ENCODE assay signal across 8 cellular contexts in the genomic region with DNA sequence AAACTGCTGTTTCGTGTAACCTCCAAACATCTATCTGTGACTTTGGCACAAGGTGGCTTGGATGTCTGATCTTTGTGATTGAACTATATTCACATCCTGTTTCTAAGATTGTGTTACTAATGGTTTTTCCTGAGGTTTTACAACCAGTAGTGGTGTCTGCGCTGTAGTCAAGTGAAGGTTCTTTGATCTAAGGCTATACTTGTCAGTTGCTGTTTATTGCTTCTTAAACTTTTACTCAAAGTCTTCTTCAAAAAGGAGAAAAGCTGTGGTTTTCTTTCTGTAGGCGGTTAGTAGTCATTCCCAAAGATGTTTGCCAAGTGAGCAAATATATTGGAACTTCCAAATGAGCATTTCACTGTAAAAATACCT. TPM values are rescaled to one million over a fixed set of nuclear protein-coding genes. Genes with fewer than 3 reads are reported as not detected.
DNase-seq lines count a peak whose midpoint lies in the region; ATAC-seq, FAIRE-seq and TF ChIP-seq lines count a peak whose summit lies in the region.

No MANE protein-coding gene starts in this region.

- intact Hi-C loops in heart left ventricle (cut with DNase I) = loop anchor here in 5 of 10 donors (1.0 to 5.0 kb wide), 5 partner anchors 52 to 373 kb away; a partner anchor contains a TSS
- intact Hi-C loops in Right ventricle myocardium superior (cut with DNase I) = loop anchor here (5.0 kb wide), 1 partner anchor 52 kb away; a partner anchor contains a TSS
- intact Hi-C loops in HepG2 (cut with micrococcal nuclease; ENCODE audit: unreplicated experiment) = no loop called here

- DNase-seq in heart left ventricle = no peak
- DNase-seq in Right ventricle myocardium superior = no peak
- DNase-seq in HepG2 (ENCODE audit: low spot score) = no peak
- DNase-seq in tibial nerve (ENCODE audit: low spot score in 2 of 2) = no peak
- no peak for DNase-seq in NCI-H2029 (lab: John Stamatoyannopoulos, UW)
- no peak for DNase-seq in midbrain (lab: John Stamatoyannopoulos, UW)
- no peak for DNase-seq in SIG-M5 (lab: John Stamatoyannopoulos, UW)

- H4K20me1 ChIP-seq in HepG2 (ENCODE audit: insufficient read depth, low read length) = no peaks in the 10 kb centered on the region

- peak overlapping the region; percentile 75 for H2AFZ ChIP-seq in HepG2 (ENCODE audit: low read length)

- H3K9me3 ChIP-seq in heart left ventricle (no peaks in the 10 kb centered on the region), HepG2 (ENCODE audit: low read length) (no peaks in the 10 kb centered on the region), tibial nerve (no peaks in the 10 kb centered on the region)

- H3K27me3 ChIP-seq in heart left ventricle (no peaks in the 10 kb centered on the region), HepG2 (ENCODE audit: control insufficient read depth in 1 of 2, insufficient read depth in 2 of 2, low read length in 2 of 2) (peaks cover 0 to under 1% of the 10 kb centered on the region in 2 experiments; a peak in 1 of 5 replicates), tibial nerve (no peaks in the 10 kb centered on the region)

- H3K4me2 ChIP-seq in HepG2 (ENCODE audit: low read depth, low read length) = peak overlapping the region; percentile 98

- TF ChIP-seq EP300 in HepG2 (IDR thresholded peaks at IDR 0.05; ENCODE audit: low read depth in 2 of 2, low read length in 2 of 2) = no peak
- TF ChIP-seq EP300 in HepG2 (CRISPR knock-in tag; IDR thresholded peaks at IDR 0.05; ENCODE audit: borderline replicate concordance) = no peak
- TF ChIP-seq EP300 in tibial nerve (IDR thresholded peaks at IDR 0.05) = no peak

- no peaks in the 10 kb centered on the region for H3K36me3 ChIP-seq in heart left ventricle
- no peaks in the 10 kb centered on the region for H3K36me3 ChIP-seq in HepG2 (replicated peaks in 1 of 2; ENCODE audit: control insufficient read depth in 1 of 2, insufficient read depth in 2 of 2, low read length in 2 of 2)
- H3K36me3 ChIP-seq in tibial nerve = no peaks in the 10 kb centered on the region

- H3K4me3 ChIP-seq in heart left ventricle = peak overlapping the region in 8 of 12 donors; percentile 55 to 80 (median 67)
- H3K4me3 ChIP-seq in HepG2 (replicated peaks in 1 of 3; ENCODE audit: insufficient read depth in 1 of 3, low read depth in 2 of 3, low read length in 3 of 3) = peak overlapping the region in 2 of 3 experiments; percentile 74 to 76; a peak in 3 of 6 replicates
- no peak overlapping the region for H3K4me3 ChIP-seq in tibial nerve

- 63 to 65% (median 63%) methylated on average over 3 of the region's 3 CpGs for WGBS in heart left ventricle, 4 donors
- WGBS in HepG2 (ENCODE audit: low lambda C conversion rate) = 35% methylated on average over 3 of the region's 3 CpGs
- WGBS in tibial nerve, 2 donors = 80% methylated on average over 3 of the region's 3 CpGs

- TF ChIP-seq CTCF in heart left ventricle (IDR thresholded peaks at IDR 0.05) (no peak), HepG2 (CRISPR knock-in tag; IDR thresholded peaks at IDR 0.05) (no peak), tibial nerve (IDR thresholded peaks at IDR 0.05) (no peak)

- CTCF ChIA-PET in HepG2 (lab: Yijun Ruan, JAX; ENCODE audit: low intra/inter-chr PET ratio, low total read pairs) = no interaction called here

- H3K4me1 ChIP-seq in heart left ventricle = peaks cover 4 to 47% (median 27%) of the 10 kb centered on the region in 12 donors
- H3K4me1 ChIP-seq in HepG2 (ENCODE audit: insufficient read depth, low read length) = peaks cover 44% of the 10 kb centered on the region
- peaks cover 0 to 35% (median 11%) of the 10 kb centered on the region in 4 donors for H3K4me1 ChIP-seq in tibial nerve

- H3K9ac ChIP-seq in HepG2 (ENCODE audit: insufficient read depth, low read depth, low read length) = peak overlapping the region; percentile 79

- H3K27ac ChIP-seq in heart left ventricle = peak overlapping the region; percentile 98 to 100 (median 99)
- H3K27ac ChIP-seq in angular gyrus (ENCODE audit: low read depth, low read length) = peak overlapping the region; percentile 100
- H3K27ac ChIP-seq in HepG2 (ENCODE audit: extremely low read length, insufficient read depth, low read length) = no peak overlapping the region
- peak overlapping the region; percentile 87 to 100 (median 98) for H3K27ac ChIP-seq in tibial nerve

- TF ChIP-seq RAD21 in HepG2 (CRISPR knock-in tag; IDR thresholded peaks at IDR 0.05) = no peak

- no peaks in the 10 kb centered on the region for H3K79me2 ChIP-seq in HepG2 (ENCODE audit: insufficient read depth, low read length)

- FAIRE-seq in HepG2 (lab: Jason Lieb, UNC) = no peak

- TF ChIP-seq POLR2A in heart left ventricle (IDR thresholded peaks at IDR 0.05) = no peak
- no peak for TF ChIP-seq POLR2A in HepG2 (IDR thresholded peaks at IDR 0.05; ENCODE audit: insufficient read depth in 1 of 2, low read depth in 2 of 2, low read length in 2 of 2)
- TF ChIP-seq POLR2A in tibial nerve (IDR thresholded peaks at IDR 0.05) = no peak

- in situ Hi-C loops in HepG2 (cut with HindIII; ENCODE audit: extremely low pct_ligation_motif_present, low pct_unique_long_range_greater_than_20kb) = no loop called here

- ATAC-seq in heart left ventricle = no peak
- ATAC-seq in Right ventricle myocardium superior (ENCODE audit: poor library complexity) = no peak
- no peak for ATAC-seq in HepG2

- no TSS peak for BruUV-seq in HepG2 (replicated peaks; lab: Mats Ljungman, UMichigan)

- POLR2A ChIA-PET in HepG2 (lab: Yijun Ruan, JAX) = interaction anchor here (1.0 to 8.4 kb wide), 5 partner anchors 12 to 312 kb away, joined by 3 to 105 read pairs (median 6); a partner anchor contains a TSS

RNA-seq across cellular contexts. Expression of a gene that starts 12.3 kb away (rescaled TPM):
- 100 to 1,000 TPM; 397 to 784 (median 503) TPM for total RNA-seq in heart left ventricle
- 100 to 1,000 TPM; 307 to 388 TPM for polyA plus RNA-seq in heart left ventricle
- 575 TPM for total RNA-seq in Right ventricle myocardium superior
- 238 and 346 TPM in 2 replicates for total RNA-seq in HepG2 (2016; rRNA removed; fragmentation: Illumina TruSeq; extraction: Trizol)
- total RNA-seq in HepG2 (2016; cell fraction: cytosol; rRNA removed; fragmentation: Illumina TruSeq; extraction: Trizol; ENCODE audit: low read depth) = 29.6 and 47.4 TPM in 2 replicates
- 242 and 366 TPM in 2 replicates for total RNA-seq in HepG2 (2016; cell fraction: insoluble cytoplasmic fraction; rRNA removed; fragmentation: Illumina TruSeq; extraction: Trizol)
- total RNA-seq in HepG2 (2016; cell fraction: membrane; rRNA removed; fragmentation: Illumina TruSeq; extraction: Trizol) = 98.2 and 111 TPM in 2 replicates
- total RNA-seq in HepG2 (2016; cell fraction: nucleus; rRNA removed; fragmentation: Illumina TruSeq; extraction: Trizol) = 91.7 and 108 TPM in 2 replicates
- polyA plus RNA-seq in HepG2 (2011; rRNA removed) = 80.5 and 110 TPM in 2 replicates
- polyA plus RNA-seq in HepG2 (2011; cell fraction: cytosol; rRNA removed) = 96.0 and 112 TPM in 2 replicates
- 50.1 and 52.3 TPM in 2 replicates for polyA plus RNA-seq in HepG2 (2011; cell fraction: nucleus; rRNA removed)
- polyA plus RNA-seq in HepG2 (2012) = 119 and 120 TPM in 2 replicates
- 40.5 and 51.9 TPM in 2 replicates for polyA plus RNA-seq in HepG2 (2016; cell fraction: cytosol; fragmentation: Illumina TruSeq; extraction: Trizol; ENCODE audit: low read depth)
- polyA plus RNA-seq in HepG2 (2016; cell fraction: insoluble cytoplasmic fraction; fragmentation: Illumina TruSeq; extraction: Trizol; ENCODE audit: low read depth) = 366 and 395 TPM in 2 replicates
- polyA plus RNA-seq in HepG2 (2016; cell fraction: membrane; fragmentation: Illumina TruSeq; extraction: Trizol; ENCODE audit: low read depth) = 92.6 and 101 TPM in 2 replicates
- 160 and 164 TPM in 2 replicates for polyA plus RNA-seq in HepG2 (2016; cell fraction: nucleus; fragmentation: Illumina TruSeq; extraction: Trizol; ENCODE audit: insufficient read depth, low read depth)
- polyA minus RNA-seq in HepG2 (2011; rRNA and poly(A)+ RNA removed; ENCODE audit: low replicate concordance) = 189 and 213 TPM in 2 replicates
- polyA minus RNA-seq in HepG2 (2011; cell fraction: cytosol; rRNA and poly(A)+ RNA removed) = 93.2 and 109 TPM in 2 replicates
- 128 and 155 TPM in 2 replicates for polyA minus RNA-seq in HepG2 (2011; cell fraction: nucleus; rRNA and poly(A)+ RNA removed)
- 100 to 1,000 TPM; 117 to 209 (median 165) TPM for total RNA-seq in tibial nerve

RNA-seq across cellular contexts. Expression of a gene that starts 52.8 kb away (rescaled TPM):
- 10 to 100 TPM in 5 of 9 donors, 1 to 10 TPM in 4; 5.2 to 15.4 (median 10.7) TPM for total RNA-seq in heart left ventricle
- polyA plus RNA-seq in heart left ventricle = 1 to 10 TPM; 5.3 to 7.2 TPM
- total RNA-seq in Right ventricle myocardium superior = 9.5 TPM
- total RNA-seq in HepG2 (2016; rRNA removed; fragmentation: Illumina TruSeq; extraction: Trizol) = 12.5 and 16.9 TPM in 2 replicates
- 2.5 and 3.0 TPM in 2 replicates for total RNA-seq in HepG2 (2016; cell fraction: cytosol; rRNA removed; fragmentation: Illumina TruSeq; extraction: Trizol; ENCODE audit: low read depth)
- total RNA-seq in HepG2 (2016; cell fraction: insoluble cytoplasmic fraction; rRNA removed; fragmentation: Illumina TruSeq; extraction: Trizol) = 14.5 and 15.2 TPM in 2 replicates
- total RNA-seq in HepG2 (2016; cell fraction: membrane; rRNA removed; fragmentation: Illumina TruSeq; extraction: Trizol) = 3.4 and 3.9 TPM in 2 replicates
- total RNA-seq in HepG2 (2016; cell fraction: nucleus; rRNA removed; fragmentation: Illumina TruSeq; extraction: Trizol) = 19.1 and 19.5 TPM in 2 replicates
- polyA plus RNA-seq in HepG2 (2011; rRNA removed) = 5.6 TPM in 2 replicates
- polyA plus RNA-seq in HepG2 (2011; cell fraction: cytosol; rRNA removed) = 4.7 and 5.4 TPM in 2 replicates
- polyA plus RNA-seq in HepG2 (2011; cell fraction: nucleus; rRNA removed) = 12.3 and 13.4 TPM in 2 replicates
- 5.2 and 6.2 TPM in 2 replicates for polyA plus RNA-seq in HepG2 (2012)
- 0.38 and 0.41 TPM in 2 replicates for polyA plus RNA-seq in HepG2 (2016; cell fraction: cytosol; fragmentation: Illumina TruSeq; extraction: Trizol; ENCODE audit: low read depth)
- 9.6 and 10.3 TPM in 2 replicates for polyA plus RNA-seq in HepG2 (2016; cell fraction: insoluble cytoplasmic fraction; fragmentation: Illumina TruSeq; extraction: Trizol; ENCODE audit: low read depth)
- 0.86 and 0.92 TPM in 2 replicates for polyA plus RNA-seq in HepG2 (2016; cell fraction: membrane; fragmentation: Illumina TruSeq; extraction: Trizol; ENCODE audit: low read depth)
- 14.5 and 18.6 TPM in 2 replicates for polyA plus RNA-seq in HepG2 (2016; cell fraction: nucleus; fragmentation: Illumina TruSeq; extraction: Trizol; ENCODE audit: insufficient read depth, low read depth)
- polyA minus RNA-seq in HepG2 (2011; rRNA and poly(A)+ RNA removed; ENCODE audit: low replicate concordance) = 9.4 and 26.4 TPM in 2 replicates
- 3.1 and 3.3 TPM in 2 replicates for polyA minus RNA-seq in HepG2 (2011; cell fraction: cytosol; rRNA and poly(A)+ RNA removed)
- polyA minus RNA-seq in HepG2 (2011; cell fraction: nucleus; rRNA and poly(A)+ RNA removed) = 24.8 and 25.6 TPM in 2 replicates
- 10 to 100 TPM; 15.7 to 18.9 (median 17.2) TPM for total RNA-seq in tibial nerve

Comparison
In these comparisons a context has a peak if more than half of its experiments do, and no peak if none do; other contexts are left out.
1. H3K4me3 ChIP-seq: peak in heart left ventricle (8 of 12) and HepG2 (2 of 3); none in tibial nerve (0 of 4).